In genomic region chr19:34998777-34999497, GRCh38 we compare ENCODE assay signal across 1 cellular context.
TF ChIP-seq lines count a peak whose summit lies in the region.

No MANE protein-coding gene starts in this region.

TF ChIP-seq in HEK293, 187 proteins besides CTCF, POLR2A, EP300 and RAD21 (continued from another document and continues in another):
- no peak for TF ChIP-seq ZNF280C (tag by site-specific recombination; IDR thresholded peaks at IDR 0.05)
- no peak for TF ChIP-seq YY1 (tag by site-specific recombination; IDR thresholded peaks at IDR 0.05)
- TF ChIP-seq ZXDB (tag by site-specific recombination; IDR thresholded peaks at IDR 0.05): no peak
- no peak for TF ChIP-seq ZNF211 (tag by site-specific recombination; IDR thresholded peaks at IDR 0.05; ENCODE audit: low read depth)
- no peak for TF ChIP-seq TSHZ1 (tag by site-specific recombination; IDR thresholded peaks at IDR 0.05; ENCODE audit: borderline replicate concordance)
- no peak for TF ChIP-seq SALL2 (tag by site-specific recombination; IDR thresholded peaks at IDR 0.05; ENCODE audit: borderline replicate concordance)
- TF ChIP-seq ZNF561 (tag by site-specific recombination; IDR thresholded peaks at IDR 0.05; ENCODE audit: borderline replicate concordance): no peak
- peak; percentile 43; the same call in 1 of the 2 replicates for TF ChIP-seq ZNF777 (tag by site-specific recombination; IDR thresholded peaks at IDR 0.05; ENCODE audit: borderline replicate concordance)
- no peak for TF ChIP-seq ZNF175 (tag by site-specific recombination; IDR thresholded peaks at IDR 0.05)
- TF ChIP-seq ZNF248 (tag by site-specific recombination; IDR thresholded peaks at IDR 0.05): no peak
- no peak for TF ChIP-seq ZBTB6 (tag by site-specific recombination; IDR thresholded peaks at IDR 0.05)
- no peak; the same call in 1 of the 2 replicates for TF ChIP-seq ZNF366 (tag by site-specific recombination; conservative IDR thresholded peaks at IDR 0.05)
- TF ChIP-seq ZNF830 (tag by site-specific recombination; IDR thresholded peaks at IDR 0.05; ENCODE audit: low read depth): no peak
- no peak for TF ChIP-seq ZSCAN16 (tag by site-specific recombination; IDR thresholded peaks at IDR 0.05)
- no peak for TF ChIP-seq ZNF639 (tag by site-specific recombination; IDR thresholded peaks at IDR 0.05)
- TF ChIP-seq ZNF837 (tag by site-specific recombination; IDR thresholded peaks at IDR 0.05): no peak
- TF ChIP-seq ZBTB21 (tag by site-specific recombination; IDR thresholded peaks at IDR 0.05): no peak
- TF ChIP-seq ZNF514 (tag by site-specific recombination; IDR thresholded peaks at IDR 0.05): no peak
- TF ChIP-seq ZNF555 (tag by site-specific recombination; conservative IDR thresholded peaks at IDR 0.05): no peak
- no peak for TF ChIP-seq ZNF791 (tag by site-specific recombination; IDR thresholded peaks at IDR 0.05)
- TF ChIP-seq TRIM28 (IDR thresholded peaks at IDR 0.05; ENCODE audit: borderline replicate concordance, low read length): no peak
- TF ChIP-seq ZNF157 (tag by site-specific recombination; IDR thresholded peaks at IDR 0.05): no peak
- TF ChIP-seq HOXA7 (CRISPR knock-in tag; IDR thresholded peaks at IDR 0.05; ENCODE audit: borderline replicate concordance): no peak
- no peak for TF ChIP-seq ZBTB7A (tag by site-specific recombination; IDR thresholded peaks at IDR 0.05; ENCODE audit: low read depth)
- TF ChIP-seq ZBTB44 (tag by site-specific recombination; IDR thresholded peaks at IDR 0.05): no peak
- TF ChIP-seq PRDM10 (tag by site-specific recombination; IDR thresholded peaks at IDR 0.05): no peak
- no peak for TF ChIP-seq AEBP2 (tag by site-specific recombination; IDR thresholded peaks at IDR 0.05; ENCODE audit: borderline replicate concordance)
- no peak for TF ChIP-seq ZNF530 (tag by site-specific recombination; IDR thresholded peaks at IDR 0.05; ENCODE audit: low read depth)
- TF ChIP-seq PRDM1 (tag by site-specific recombination; IDR thresholded peaks at IDR 0.05): no peak
- TF ChIP-seq ZFHX2 (tag by site-specific recombination; conservative IDR thresholded peaks at IDR 0.05): peak; percentile 32; the same call in 1 of the 2 replicates
- TF ChIP-seq KLF17 (tag by site-specific recombination; IDR thresholded peaks at IDR 0.05): peak; percentile 41
- no peak for TF ChIP-seq ZSCAN18 (tag by site-specific recombination; IDR thresholded peaks at IDR 0.05)
- TF ChIP-seq ZNF747 (tag by site-specific recombination; IDR thresholded peaks at IDR 0.05): no peak
- no peak for TF ChIP-seq ZIC2 (tag by site-specific recombination; IDR thresholded peaks at IDR 0.05)
- no peak for TF ChIP-seq ZNF311 (tag by site-specific recombination; IDR thresholded peaks at IDR 0.05; ENCODE audit: borderline replicate concordance)
- TF ChIP-seq ZNF121 (tag by site-specific recombination; IDR thresholded peaks at IDR 0.05): no peak
- no peak for TF ChIP-seq ZNF202 (tag by site-specific recombination; IDR thresholded peaks at IDR 0.05; ENCODE audit: borderline replicate concordance)
- TF ChIP-seq ZNF600 (tag by site-specific recombination; IDR thresholded peaks at IDR 0.05): peak; percentile 93
- 0 out of 2 replicates have a peak, but pooled peaks have one; percentile 8 for TF ChIP-seq ZNF792 (tag by site-specific recombination; IDR thresholded peaks at IDR 0.05)
- TF ChIP-seq SETDB1 (IDR thresholded peaks at IDR 0.05; ENCODE audit: insufficient read length, low read length): no peak
- TF ChIP-seq ELK4 (IDR thresholded peaks at IDR 0.05; ENCODE audit: borderline replicate concordance, low read depth, low read length): no peak
- no peak for TF ChIP-seq MZF1 (tag by site-specific recombination; IDR thresholded peaks at IDR 0.05; ENCODE audit: borderline replicate concordance)
- peak; percentile 19; the same call in 1 of the 2 replicates for TF ChIP-seq ZNF785 (tag by site-specific recombination; IDR thresholded peaks at IDR 0.05)
- TF ChIP-seq WT1 (tag by site-specific recombination; IDR thresholded peaks at IDR 0.05): no peak
- TF ChIP-seq BCL11A (tag by site-specific recombination; IDR thresholded peaks at IDR 0.05; ENCODE audit: low read depth): peak; percentile 75; the same call in 1 of the 2 replicates
- TF ChIP-seq ZNF629 (tag by site-specific recombination; IDR thresholded peaks at IDR 0.05): no peak
- TF ChIP-seq ZNF660 (tag by site-specific recombination; IDR thresholded peaks at IDR 0.05): no peak
